Comparison of ENCODE assay signal across 29 cellular contexts in genomic region chr13:65093352-65093751, GRCh38.
"Had no signal": no experiment of that assay in that cellular context is flagged by ENCODE, and none has a peak within 500 bp of the region (broad histone marks: within the 10 kb centered on the region; RNA-seq: fewer than 3 reads in every experiment).

No MANE protein-coding gene starts in this region.

- H3K79me2 ChIP-seq: hepatocyte had no signal

- H3K27me3 ChIP-seq: adrenal gland, ascending aorta, breast epithelium, cardiac muscle cell, colonic mucosa, esophagus squamous epithelium, gastroesophageal sphincter, heart right ventricle, hepatocyte had no signal

- H3K4me2 ChIP-seq: hepatocyte had no signal

- H3K9me3 ChIP-seq: adrenal gland, ascending aorta, breast epithelium, colonic mucosa, esophagus squamous epithelium, gastroesophageal sphincter had no signal

- H3K27ac ChIP-seq: adrenal gland, ascending aorta, breast epithelium, cardiac muscle cell, colonic mucosa, epithelial cell of prostate, esophagus squamous epithelium, gastroesophageal sphincter, heart right ventricle, hepatocyte had no signal

- DNase-seq: activated CD4-positive, alpha-beta memory T cell treated with anti-CD3 and anti-CD28 coated beads for 36 hours; activated CD4-positive, alpha-beta T cell treated with anti-CD3 and anti-CD28 coated beads for 36 hours; activated CD4-positive, alpha-beta T cell treated with anti-CD3 and anti-CD28 coated beads, Interleukin-2, amount 10 ng/mL, durations not matched to agents 24 days and 14 days; activated CD4-positive, CD25-positive, alpha-beta regulatory T cell; activated CD4-positive, CD25-positive, alpha-beta regulatory T cell treated with anti-CD3 and anti-CD28 coated beads, Interleukin-2, amount 50 U/mL, for 72 hours; activated CD8-positive, alpha-beta memory T cell treated with anti-CD3 and anti-CD28 coated beads, Interleukin-2, amount 10 ng/mL, durations not matched to agents 7 days and 5 days; activated CD8-positive, alpha-beta memory T cell treated with anti-CD3 and anti-CD28 coated beads, Interleukin-2, amount 50 U/mL, for 4 hours; activated CD8-positive, alpha-beta T cell treated with anti-CD3 and anti-CD28 coated beads, Interleukin-2, amount 10 ng/mL, durations not matched to agents 7 days and 5 days; activated effector memory CD4-positive, alpha-beta T cell treated with anti-CD3 and anti-CD28 coated beads, Interleukin-2, amount 50 U/mL, for 16 hours; activated naive CD4-positive, alpha-beta T cell treated with anti-CD3 and anti-CD28 coated beads for 36 hours; activated naive CD8-positive, alpha-beta T cell treated with anti-CD3 and anti-CD28 coated beads for 36 hours; activated naive CD8-positive, alpha-beta T cell treated with anti-CD3 and anti-CD28 coated beads, Interleukin-2, amount 50 U/mL, for 24 hours; activated T-cell treated with anti-CD3 and anti-CD28 coated beads, Interleukin-2, amount 50 U/mL, for 1 hour; activated T-cell treated with anti-CD3 and anti-CD28 coated beads, Interleukin-2, amount 50 U/mL, for 48 hours; adrenal gland; central memory CD4-positive, alpha-beta T cell; cerebellar nuclear complex; colonic mucosa; effector CD8-positive, alpha-beta T cell; esophagus squamous epithelium; foreskin melanocyte; heart right ventricle; T1000 had no signal

- H3K36me3 ChIP-seq: adrenal gland, ascending aorta, breast epithelium, cardiac muscle cell, colonic mucosa, esophagus squamous epithelium, gastroesophageal sphincter, heart right ventricle had no signal

- H3K4me1 ChIP-seq: adrenal gland, ascending aorta, breast epithelium, colonic mucosa, esophagus squamous epithelium, gastroesophageal sphincter, heart right ventricle had no signal

- H2AFZ ChIP-seq: hepatocyte had no signal

- H3K4me3 ChIP-seq: adrenal gland, ascending aorta, breast epithelium, cardiac muscle cell, colonic mucosa, esophagus squamous epithelium, gastroesophageal sphincter, heart right ventricle, hepatocyte had no signal
